In the genomic region with DNA sequence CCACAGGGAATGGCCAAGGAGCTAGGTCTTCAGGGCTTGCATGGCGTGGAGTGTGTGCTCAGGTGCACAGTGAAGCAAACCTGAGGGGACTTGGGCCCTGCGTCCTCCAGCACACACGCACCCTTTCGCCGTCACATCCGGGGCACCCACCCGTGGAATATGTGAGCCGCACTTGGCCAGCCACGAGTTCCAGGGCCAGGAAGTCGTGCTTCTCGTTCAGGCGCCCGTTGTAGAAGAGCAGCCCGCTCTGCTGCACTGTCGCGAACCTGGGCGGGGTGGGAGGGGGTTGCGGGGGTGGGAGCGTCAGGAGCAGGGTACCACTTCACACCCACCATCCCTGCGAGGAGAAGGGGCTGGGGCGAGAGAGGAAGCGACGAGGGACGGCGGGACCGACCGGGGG, we compare ENCODE assay signal across 8 cellular contexts. TPM values are rescaled to one million over a fixed set of nuclear protein-coding genes. Genes with fewer than 3 reads are reported as not detected.
DNase-seq lines count a peak whose midpoint lies in the region; ATAC-seq, FAIRE-seq and TF ChIP-seq lines count a peak whose summit lies in the region.

No MANE protein-coding gene starts in this region.

- H3K4me3 Mint-ChIP-seq in CD8-positive, alpha-beta memory T cell = peak overlapping the region; percentile 80 to 91 (median 84)

- POLR2A ChIA-PET in CD8-positive, alpha-beta memory T cell (lab: Charles Lee) = interaction anchor here (0.6 kb wide), 1 partner anchor 33 kb away, joined by 3 read pairs; no protein-coding TSS in a partner anchor
- POLR2A ChIA-PET in HEK293T (lab: Yijun Ruan, JAX) = no interaction called here

- peaks cover 12% of the 10 kb centered on the region for H3K4me1 ChIP-seq in CD8-positive, alpha-beta memory T cell (ENCODE audit: insufficient read depth, low read length)
- peaks cover 13 to 19% (median 16%) of the 10 kb centered on the region in 3 donors for H3K4me1 ChIP-seq in esophagus squamous epithelium
- peaks cover 0 to 25% (median 22%) of the 10 kb centered on the region in 6 donors for H3K4me1 ChIP-seq in spleen

- no peak for FAIRE-seq in GM19239 (lab: Jason Lieb, UNC)

- no peaks in the 10 kb centered on the region for H3K27me3 ChIP-seq in CD8-positive, alpha-beta memory T cell (ENCODE audit: insufficient read depth, low read length, poor library complexity, severe bottlenecking)
- H3K27me3 ChIP-seq in esophagus squamous epithelium = peaks cover 0 to 45% (median 0%) of the 10 kb centered on the region in 4 donors
- H3K27me3 ChIP-seq in spleen (replicated peaks in 1 of 7) = peaks cover 0 to 42% (median 2%) of the 10 kb centered on the region in 7 donors

- no peaks in the 10 kb centered on the region for H3K9me3 ChIP-seq in CD8-positive, alpha-beta memory T cell (ENCODE audit: low read length)
- no peaks in the 10 kb centered on the region for H3K9me3 ChIP-seq in esophagus squamous epithelium
- no peaks in the 10 kb centered on the region for H3K9me3 ChIP-seq in spleen

- peaks cover 0 to 11% (median 1%) of the 10 kb centered on the region in 3 donors for H3K36me3 Mint-ChIP-seq in CD8-positive, alpha-beta memory T cell

- TF ChIP-seq POLR2A in esophagus squamous epithelium (IDR thresholded peaks at IDR 0.05) (no peak), spleen (IDR thresholded peaks at IDR 0.05) (no peak)

- H3K4me3 ChIP-seq in CD8-positive, alpha-beta memory T cell (ENCODE audit: low read length) = no peak overlapping the region
- H3K4me3 ChIP-seq in esophagus squamous epithelium = peak overlapping the region; percentile 42 to 76 (median 53)
- peak overlapping the region; percentile 58 to 90 (median 70) for H3K4me3 ChIP-seq in spleen

- peak; percentile 42 to 79 (median 49) for DNase-seq in CD8-positive, alpha-beta memory T cell
- peak; percentile 63 to 65 for DNase-seq in activated CD4-positive, alpha-beta T cell treated with anti-CD3 and anti-CD28 coated beads, Interleukin-2, amount 50 U/mL, for 48 hours
- DNase-seq in esophagus squamous epithelium (lab: John Stamatoyannopoulos, UW) (no peak), spleen (peak; percentile 90), GM19239 (ENCODE audit: insufficient read length, low spot score) (no peak), HEK293T (ENCODE audit: extremely low spot score) (no peak)

- no peak overlapping the region for H3K27ac ChIP-seq in CD8-positive, alpha-beta memory T cell (ENCODE audit: low read depth, low read length)
- peak overlapping the region; percentile 43 to 86 (median 70) for H3K27ac ChIP-seq in esophagus squamous epithelium
- peak overlapping the region in 7 of 8 donors; percentile 24 to 88 (median 75) for H3K27ac ChIP-seq in spleen

- H3K36me3 ChIP-seq in CD8-positive, alpha-beta memory T cell (ENCODE audit: insufficient read depth, low read length) = no peaks in the 10 kb centered on the region
- no peaks in the 10 kb centered on the region for H3K36me3 ChIP-seq in esophagus squamous epithelium
- no peaks in the 10 kb centered on the region for H3K36me3 ChIP-seq in spleen

- H3K27me3 Mint-ChIP-seq in CD8-positive, alpha-beta memory T cell = peaks cover 3 to 8% of the 10 kb centered on the region in 2 donors

- 50% methylated on average over 4 of the region's 27 CpGs; no CpG with 5 or more reads in 1 of the 2 donors for WGBS in esophagus squamous epithelium, 2 donors
- 10 to 15% (median 10%) methylated on average over 19 to 27 of the region's 27 CpGs for WGBS in spleen, 5 donors

- H3K4me1 Mint-ChIP-seq in CD8-positive, alpha-beta memory T cell = peaks cover 4 to 30% (median 5%) of the 10 kb centered on the region in 3 donors

- CTCF ChIA-PET in CD8-positive, alpha-beta memory T cell (lab: Charles Lee) = no interaction called here
- CTCF ChIA-PET in HEK293T (lab: Yijun Ruan, JAX) = no interaction called here

- H3K9me3 Mint-ChIP-seq in CD8-positive, alpha-beta memory T cell = peaks cover 0 to 1% (median 0%) of the 10 kb centered on the region in 5 donors

- intact Hi-C loops in esophagus squamous epithelium (cut with DNase I) = no loop called here
- intact Hi-C loops in spleen (cut with DNase I; ENCODE audit: low total_unique reads) = no loop called here

- ATAC-seq in GM19463 (IDR thresholded peaks at IDR 0.05; ENCODE audit: unreplicated experiment) = no peak
- no peak for ATAC-seq in HG02642 (IDR thresholded peaks at IDR 0.05; ENCODE audit: poor library complexity, unreplicated experiment)

- peak overlapping the region; percentile 78 to 95 (median 88) for H3K27ac Mint-ChIP-seq in CD8-positive, alpha-beta memory T cell

- no peak for TF ChIP-seq CTCF in esophagus squamous epithelium (IDR thresholded peaks at IDR 0.05)
- no peak for TF ChIP-seq CTCF in spleen (IDR thresholded peaks at IDR 0.05 in 8 of 11, conservative IDR thresholded peaks at IDR 0.05 in 3 of 11)

TF ChIP-seq in HEK293T, 16 proteins besides CTCF, POLR2A, EP300 and RAD21:
- no peak for TF ChIP-seq TARDBP (IDR thresholded peaks at IDR 0.05)
- no peak for TF ChIP-seq ARNT (IDR thresholded peaks at IDR 0.05)
- no peak for TF ChIP-seq FOXM1 (IDR thresholded peaks at IDR 0.05; ENCODE audit: borderline replicate concordance)
- TF ChIP-seq HDGF (IDR thresholded peaks at IDR 0.05; ENCODE audit: borderline replicate concordance) = no peak

RNA-seq across cellular contexts. Expression of gene CELSR3, which starts 7.1 kb away (rescaled TPM):
- 10 to 100 TPM; 19.3 TPM for total RNA-seq in CD8-positive, alpha-beta memory T cell
- polyA plus RNA-seq in CD8-positive, alpha-beta memory T cell = 0.41 TPM
- total RNA-seq in esophagus squamous epithelium = under 1 TPM; 0.31 to 0.76 (median 0.45) TPM
- total RNA-seq in spleen = 1 to 10 TPM in 6 of 7 donors, under 1 TPM in 1; 0.56 to 2.7 (median 1.8) TPM
- 1 to 10 TPM in 2 of 3 donors, under 1 TPM in 1; 0.89 to 2.5 (median 2.0) TPM for polyA plus RNA-seq in spleen

RNA-seq across cellular contexts. Expression of gene SLC26A6, which starts 20.3 kb away (rescaled TPM):
- total RNA-seq in CD8-positive, alpha-beta memory T cell = 10 to 100 TPM; 26.4 to 28.6 TPM
- 4.9 TPM for polyA plus RNA-seq in CD8-positive, alpha-beta memory T cell
- 1 to 10 TPM; 7.7 to 9.4 (median 9.0) TPM for total RNA-seq in esophagus squamous epithelium
- 10 to 100 TPM; 18.0 to 59.7 (median 23.1) TPM for total RNA-seq in spleen
- 10 to 100 TPM in 2 of 3 donors, 1 to 10 TPM in 1; 8.5 to 21.6 (median 17.1) TPM for polyA plus RNA-seq in spleen

RNA-seq across cellular contexts. Expression of gene NCKIPSD, which starts 30.1 kb away (rescaled TPM):
- 10 to 100 TPM; 29.2 to 30.2 TPM for total RNA-seq in CD8-positive, alpha-beta memory T cell
- 11.0 TPM for polyA plus RNA-seq in CD8-positive, alpha-beta memory T cell
- total RNA-seq in esophagus squamous epithelium (10 to 100 TPM; 12.4 to 16.8 (median 15.0) TPM), spleen (10 to 100 TPM; 13.5 to 33.9 (median 19.9) TPM)
- polyA plus RNA-seq in spleen = 10 to 100 TPM in 1 of 3 donors, 1 to 10 TPM in 2; 5.9 to 10.3 (median 6.3) TPM

RNA-seq across cellular contexts. Expression of gene TMEM89, which starts 34.0 kb away (rescaled TPM):
- not detected for total RNA-seq in CD8-positive, alpha-beta memory T cell
- polyA plus RNA-seq in CD8-positive, alpha-beta memory T cell = not detected
- total RNA-seq in esophagus squamous epithelium = not detected
- not detected for total RNA-seq in spleen
- under 1 TPM in 2 of 3 donors, not detected in 1; 0.42 to 0.46 TPM for polyA plus RNA-seq in spleen

RNA-seq across cellular contexts. Expression of gene UQCRC1, which starts 46.1 kb away (rescaled TPM):
- total RNA-seq in CD8-positive, alpha-beta memory T cell = 100 to 1,000 TPM; 244 to 245 TPM
- 172 TPM for polyA plus RNA-seq in CD8-positive, alpha-beta memory T cell
- 100 to 1,000 TPM; 213 to 471 (median 356) TPM for total RNA-seq in esophagus squamous epithelium
- total RNA-seq in spleen = 100 to 1,000 TPM; 126 to 222 (median 130) TPM
- 100 to 1,000 TPM in 1 of 3 donors, 10 to 100 TPM in 2; 88.6 to 128 (median 92.6) TPM for polyA plus RNA-seq in spleen

Comparison
In these comparisons a context has a peak if more than half of its experiments do, and no peak if none do; other contexts are left out.
1. DNase-seq: peak in CD8-positive, alpha-beta memory T cell (5 of 5), activated CD4-positive, alpha-beta T cell treated with anti-CD3 and anti-CD28 coated beads, Interleukin-2, amount 50 U/mL, for 48 hours (2 of 2) and spleen (single experiment); none in esophagus squamous epithelium (single experiment), GM19239 (single experiment) and HEK293T (single experiment).
2. RNA of gene CELSR3, which starts 7.1 kb away (total RNA-seq): 19.3 TPM in CD8-positive, alpha-beta memory T cell; 0.56 to 2.7 TPM in spleen and 0.31 to 0.76 TPM in esophagus squamous epithelium; every median in the first group is over 4 times any median in the second.